ENCODE assay signal across 11 cellular contexts in the genomic region with DNA sequence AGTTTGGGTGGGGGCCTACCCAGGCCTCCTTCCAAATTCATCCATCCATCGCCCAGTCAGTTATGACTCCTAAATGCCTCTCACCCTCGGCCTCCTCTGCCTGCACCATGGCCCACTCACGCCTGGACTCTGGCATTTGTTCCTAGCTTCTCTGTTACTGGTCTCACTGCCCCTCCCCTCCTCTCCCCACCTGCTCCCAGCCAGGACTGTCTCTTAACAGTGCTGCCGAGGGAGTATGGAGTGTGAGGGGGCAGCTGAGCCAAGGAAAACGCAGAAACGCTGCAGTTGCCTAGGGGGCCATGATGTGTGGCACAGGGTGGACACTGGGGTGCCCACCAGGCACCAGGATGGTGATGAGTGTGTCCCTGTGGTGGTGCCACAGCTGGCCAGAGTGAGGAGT. TPM values are rescaled to one million over a fixed set of nuclear protein-coding genes. Genes with fewer than 3 reads are reported as not detected.
A peak's percentile ranks its signal among the peaks of the same experiment; 100 is the strongest.
DNase-seq lines count a peak whose midpoint lies in the region; ATAC-seq, FAIRE-seq and TF ChIP-seq lines count a peak whose summit lies in the region.
"Had no signal": no experiment of that assay in that cellular context is flagged by ENCODE, and none has a peak within 500 bp of the region (broad histone marks: within the 10 kb centered on the region; RNA-seq: fewer than 3 reads in every experiment).

No MANE protein-coding gene starts in this region.

- H3K4ac ChIP-seq in H1 (replicated peaks; ENCODE audit: insufficient read length, low read depth, low read length): peak overlapping the region; percentile 71

- H2AFZ ChIP-seq in H1 (ENCODE audit: low read length): no peak overlapping the region

- H4K8ac ChIP-seq in H1 (ENCODE audit: extremely low read depth, insufficient read depth, low read length): peak overlapping the region; percentile 75

- H3K36me3 ChIP-seq in CD8-positive, alpha-beta T cell (ENCODE audit: insufficient read depth, low read length): peaks cover 10% of the 10 kb centered on the region
- H3K36me3 ChIP-seq in NT2/D1 (ENCODE audit: insufficient read depth, insufficient read length, low read length): peaks cover 51% of the 10 kb centered on the region
- H3K36me3 ChIP-seq in H1 (ENCODE audit: control insufficient read depth in 2 of 4, insufficient read depth in 4 of 4, low read length in 3 of 4): peaks cover 0 to 29% (median 20%) of the 10 kb centered on the region in 4 experiments

- no peak for DNase-seq in CD8-positive, alpha-beta T cell
- DNase-seq in NT2/D1 (ENCODE audit: low read depth, low spot score) (no peak), H1 (ENCODE audit: low read depth in 1 of 2, low spot score in 2 of 2) (no peak), osteocyte (ENCODE audit: extremely low spot score, unreplicated experiment) (no peak), dermis blood vessel endothelial cell (no peak), AG08395 (ENCODE audit: low spot score) (no peak)
- DNase-seq: NCI-H1436 treated with DMSO at 0.1 percent for 48 hours, upper lobe of right lung had no signal

- H3K23ac ChIP-seq in H1 (ENCODE audit: insufficient read length): no peak overlapping the region

- peak overlapping the region; percentile 50; the same call in 1 of the 2 replicates for H2BK12ac ChIP-seq in H1 (ENCODE audit: low read depth, low read length)

- no peak for TF ChIP-seq CTCF in CD8-positive, alpha-beta T cell (IDR thresholded peaks at IDR 0.05)
- TF ChIP-seq CTCF in H1 (IDR thresholded peaks at IDR 0.05; ENCODE audit: control extremely low read depth in 1 of 3, insufficient read depth in 1 of 3, low read depth in 1 of 3, low read length in 3 of 3) (no peak), osteocyte (IDR thresholded peaks at IDR 0.05) (no peak)

- H3K4me3 ChIP-seq in CD8-positive, alpha-beta T cell (ENCODE audit: low read depth, low read length): no peak overlapping the region
- H3K4me3 ChIP-seq in NT2/D1 (ENCODE audit: insufficient read length, low read depth): peak overlapping the region; percentile 75
- peak overlapping the region; percentile 48 to 72 (median 60) for H3K4me3 ChIP-seq in H1 (ENCODE audit: extremely low read depth in 1 of 4, insufficient read depth in 2 of 4, low read depth in 3 of 4, low read length in 4 of 4)

- peak overlapping the region; percentile 82 to 98 for H3K4me2 ChIP-seq in H1 (ENCODE audit: insufficient read depth in 1 of 2, low read depth in 2 of 2, low read length in 2 of 2)

- FAIRE-seq in H1 (lab: Jason Lieb, UNC): no peak

- H3K18ac ChIP-seq in H1 (ENCODE audit: extremely low read depth, low read length): no peak overlapping the region

- no peak overlapping the region for H3K14ac ChIP-seq in H1 (ENCODE audit: insufficient read length)

- peaks cover 43% of the 10 kb centered on the region for H3K36me3 Mint-ChIP-seq in CD8-positive, alpha-beta T cell
- peaks cover 12% of the 10 kb centered on the region for H3K36me3 Mint-ChIP-seq in osteocyte (ENCODE audit: unreplicated experiment)

- POLR2A ChIA-PET in CD8-positive, alpha-beta T cell (lab: Charles Lee): interaction anchor here (1.9 kb wide), 1 partner anchor 27 kb away, joined by 4 read pairs; no protein-coding TSS in a partner anchor
- POLR2A ChIA-PET in H1 (lab: Charles Lee; ENCODE audit: partially characterized antibody): interaction anchor here (0.7 to 2.8 kb wide), 13 partner anchors 8 to 691 kb away, joined by 3 to 20 read pairs (median 5); a partner anchor contains a TSS

- no peak for TF ChIP-seq RAD21 in H1 (IDR thresholded peaks at IDR 0.05 in 1 of 2, conservative IDR thresholded peaks at IDR 0.05 in 1 of 2; ENCODE audit: low read depth in 2 of 2, low read length in 2 of 2)

- H2BK5ac ChIP-seq in H1 (ENCODE audit: low read depth, low read length): no peak overlapping the region; the same call in 1 of the 2 replicates

- ATAC-seq in CD8-positive, alpha-beta T cell: no peak
- ATAC-seq in HG03039 (IDR thresholded peaks at IDR 0.05; ENCODE audit: unreplicated experiment) (no peak), HG03457 (IDR thresholded peaks at IDR 0.05; ENCODE audit: unreplicated experiment) (no peak)

- H3K27ac ChIP-seq in CD8-positive, alpha-beta T cell (ENCODE audit: low read depth, low read length): no peak overlapping the region
- H3K27ac ChIP-seq in H1 (ENCODE audit: low read depth, low read length): no peak overlapping the region
- H3K27ac ChIP-seq: epithelial cell of prostate, upper lobe of right lung had no signal

- H2AK5ac ChIP-seq in H1 (ENCODE audit: low read depth, low read length): peak overlapping the region; percentile 59; the same call in 1 of the 2 replicates

- H2BK20ac ChIP-seq in H1 (ENCODE audit: low read length): no peak overlapping the region

- no peak overlapping the region for H4K5ac ChIP-seq in H1 (ENCODE audit: insufficient read length, low read depth, low read length)

- peaks cover 16% of the 10 kb centered on the region for H3K4me1 ChIP-seq in CD8-positive, alpha-beta T cell (ENCODE audit: insufficient read depth, low read length)
- peaks cover 8% of the 10 kb centered on the region for H3K4me1 ChIP-seq in NT2/D1 (ENCODE audit: insufficient read depth, insufficient read length)
- peaks cover 0 to 15% (median 8%) of the 10 kb centered on the region in 4 experiments; a peak in 6 of 7 replicates for H3K4me1 ChIP-seq in H1 (replicated peaks in 1 of 4; ENCODE audit: control insufficient read depth in 3 of 4, insufficient read depth in 4 of 4, low read length in 3 of 4)

- no peaks in the 10 kb centered on the region for H3K9me3 ChIP-seq in CD8-positive, alpha-beta T cell (ENCODE audit: low read length)
- H3K9me3 ChIP-seq in NT2/D1 (ENCODE audit: insufficient read depth, low read length) (no peaks in the 10 kb centered on the region), H1 (ENCODE audit: insufficient read depth in 2 of 2, low read depth in 1 of 2, low read length in 1 of 2) (no peaks in the 10 kb centered on the region)
- H3K9me3 ChIP-seq: upper lobe of right lung had no signal

- peak overlapping the region; percentile 89 for H3K9ac ChIP-seq in NT2/D1 (ENCODE audit: insufficient read length, low read depth)
- peak overlapping the region in 2 of 4 experiments; percentile 16 to 79; a peak in 5 of 7 replicates for H3K9ac ChIP-seq in H1 (replicated peaks in 1 of 4; ENCODE audit: extremely low read depth in 1 of 4, low read depth in 3 of 4, low read length in 3 of 4)

- no peak for TF ChIP-seq POLR2A in H1 (IDR thresholded peaks at IDR 0.05; ENCODE audit: control extremely low read depth in 1 of 2, low read depth in 2 of 2, low read length in 2 of 2)

- peak overlapping the region; percentile 29 for H3K4me3 Mint-ChIP-seq in CD8-positive, alpha-beta T cell
- peak overlapping the region; percentile 72 for H3K4me3 Mint-ChIP-seq in osteocyte (ENCODE audit: unreplicated experiment)

- intact Hi-C loops in CD8-positive, alpha-beta T cell (cut with DNase I, micrococcal nuclease): loop anchor here in 1 of 2 experiments (2.0 kb wide), 1 partner anchor 65 kb away; a partner anchor contains a TSS

- H2BK120ac ChIP-seq in H1 (replicated peaks; ENCODE audit: low read depth, low read length): no peak overlapping the region

- no peaks in the 10 kb centered on the region for H3K9me3 Mint-ChIP-seq in CD8-positive, alpha-beta T cell
- no peaks in the 10 kb centered on the region for H3K9me3 Mint-ChIP-seq in osteocyte (ENCODE audit: unreplicated experiment)

- TF ChIP-seq EP300 in H1 (IDR thresholded peaks at IDR 0.05; ENCODE audit: borderline replicate concordance in 1 of 2, low read depth in 2 of 2, low read length in 2 of 2): no peak

- no peak overlapping the region for H3K27ac Mint-ChIP-seq in CD8-positive, alpha-beta T cell
- H3K27ac Mint-ChIP-seq in osteocyte (ENCODE audit: unreplicated experiment): peak overlapping the region; percentile 56

- H3K23me2 ChIP-seq in H1 (ENCODE audit: low read depth, low read length): peaks cover 14% of the 10 kb centered on the region; the same call in 1 of the 2 replicates

- H3K79me1 ChIP-seq in H1 (ENCODE audit: low read depth, low read length): peaks cover 3% of the 10 kb centered on the region; the same call in 1 of the 2 replicates

- WGBS in H1 (ENCODE audit: extremely low coverage in 1 of 2, insufficient coverage in 1 of 2, insufficient read length in 1 of 2, insufficient replicate concordance in 2 of 2, low coverage in 1 of 2, low lambda C conversion rate in 2 of 2, missing lambda C conversion rate in 1 of 2), 2 experiments: 83% methylated on average over 6 of the region's 6 CpGs; no CpG with 5 or more reads in 1 of the 2 experiments

- H3K27me3 ChIP-seq in CD8-positive, alpha-beta T cell (ENCODE audit: insufficient read depth, low read length): no peaks in the 10 kb centered on the region
- H3K27me3 ChIP-seq in NT2/D1 (ENCODE audit: insufficient read depth, insufficient read length): peaks cover 7% of the 10 kb centered on the region
- no peaks in the 10 kb centered on the region for H3K27me3 ChIP-seq in H1 (replicated peaks in 1 of 4; ENCODE audit: control insufficient read depth in 3 of 4, extremely low read depth in 1 of 4, insufficient read depth in 3 of 4, low read length in 3 of 4)
- H3K27me3 ChIP-seq: upper lobe of right lung had no signal

- no peaks in the 10 kb centered on the region for H3K27me3 Mint-ChIP-seq in CD8-positive, alpha-beta T cell (ENCODE audit: low read depth)
- H3K27me3 Mint-ChIP-seq in osteocyte (ENCODE audit: unreplicated experiment): no peaks in the 10 kb centered on the region

- CTCF ChIA-PET in CD8-positive, alpha-beta T cell (lab: Charles Lee): interaction anchor here (0.6 to 12.8 kb wide), 11 partner anchors 11 to 92 kb away, joined by 3 to 160 read pairs (median 9); a partner anchor contains a TSS
- CTCF ChIA-PET in H1 (lab: Charles Lee; ENCODE audit: partially characterized antibody): interaction anchor here (0.7 to 19.2 kb wide), 25 partner anchors 11 to 315 kb away, joined by 3 to 306 read pairs (median 5); a partner anchor contains a TSS

- no peak overlapping the region for H3K56ac ChIP-seq in H1 (replicated peaks; ENCODE audit: insufficient read length, low read depth, low read length)

- H2BK15ac ChIP-seq in H1 (ENCODE audit: low read length): 0 out of 2 replicates have a peak overlapping the region, but pooled peaks have one; percentile 81

- H4K20me1 ChIP-seq in H1 (replicated peaks in 1 of 2; ENCODE audit: control insufficient read depth in 1 of 2, insufficient read depth in 2 of 2, low read length in 2 of 2): peaks cover 1 to 8% of the 10 kb centered on the region in 2 experiments

- H4K91ac ChIP-seq in H1 (replicated peaks; ENCODE audit: insufficient read length, low read length): peak overlapping the region; percentile 76

- H3K4me1 Mint-ChIP-seq in CD8-positive, alpha-beta T cell (ENCODE audit: low read depth): peaks cover 10% of the 10 kb centered on the region
- H3K4me1 Mint-ChIP-seq in osteocyte (ENCODE audit: unreplicated experiment): peaks cover 23% of the 10 kb centered on the region

- H3K79me2 ChIP-seq in H1 (ENCODE audit: control insufficient read depth in 1 of 2, insufficient read depth in 2 of 2, low read length in 2 of 2): no peaks in the 10 kb centered on the region

RNA-seq across cellular contexts. Expression of a gene that starts 3.1 kb away (rescaled TPM):
- 1 to 10 TPM; 3.9 to 4.1 TPM for total RNA-seq in CD8-positive, alpha-beta T cell
- 16.2 and 18.8 TPM in 2 replicates for total RNA-seq in H1 (2021; fragmentation: NEBNext Ultra II Directional; extraction: Animal tissue kit (Norgen Biotek cat#: 25700))
- polyA plus RNA-seq in H1 (2011; rRNA removed): 9.9 and 13.2 TPM in 2 replicates
- 15.6 TPM for polyA plus RNA-seq in H1 (2011; cell fraction: cytosol; rRNA removed)
- 70.5 TPM for polyA plus RNA-seq in H1 (2011; cell fraction: nucleus; rRNA removed)
- 21.0 to 22.6 TPM (median 21.9 TPM) in 4 replicates for polyA plus RNA-seq in H1 (2012, experiment 1 of 2)
- polyA plus RNA-seq in H1 (2012, experiment 2 of 2): 12.9 TPM
- polyA plus RNA-seq in H1 (2013, experiment 1 of 2): 12.7 TPM
- 11.1 TPM for polyA plus RNA-seq in H1 (2013, experiment 2 of 2)
- 4.5 and 7.2 TPM in 2 replicates for polyA minus RNA-seq in H1 (2011; rRNA and poly(A)+ RNA removed)
- polyA minus RNA-seq in H1 (2011; cell fraction: cytosol; rRNA and poly(A)+ RNA removed): 6.4 TPM
- polyA minus RNA-seq in H1 (2011; cell fraction: nucleus; rRNA and poly(A)+ RNA removed): 18.9 TPM
- total RNA-seq in osteocyte (12.0 and 12.8 TPM in 2 replicates), dermis blood vessel endothelial cell (6.8 and 12.4 TPM in 2 replicates)

RNA-seq across cellular contexts. Expression of a gene that starts 22.7 kb away (rescaled TPM):
- 10 to 100 TPM; 18.2 to 21.0 TPM for total RNA-seq in CD8-positive, alpha-beta T cell
- total RNA-seq in H1 (2021; fragmentation: NEBNext Ultra II Directional; extraction: Animal tissue kit (Norgen Biotek cat#: 25700)): 75.4 and 84.2 TPM in 2 replicates
- polyA plus RNA-seq in H1 (2011; rRNA removed): 74.1 and 87.2 TPM in 2 replicates
- 89.0 TPM for polyA plus RNA-seq in H1 (2011; cell fraction: cytosol; rRNA removed)
- polyA plus RNA-seq in H1 (2011; cell fraction: nucleus; rRNA removed): 152 TPM
- polyA plus RNA-seq in H1 (2012, experiment 1 of 2): 58.1 to 98.9 TPM (median 91.2 TPM) in 4 replicates
- 60.3 TPM for polyA plus RNA-seq in H1 (2012, experiment 2 of 2)
- polyA plus RNA-seq in H1 (2013, experiment 1 of 2): 30.1 TPM
- polyA plus RNA-seq in H1 (2013, experiment 2 of 2): 26.3 TPM
- 72.3 and 80.6 TPM in 2 replicates for polyA minus RNA-seq in H1 (2011; rRNA and poly(A)+ RNA removed)
- polyA minus RNA-seq in H1 (2011; cell fraction: cytosol; rRNA and poly(A)+ RNA removed): 47.0 TPM
- 59.5 TPM for polyA minus RNA-seq in H1 (2011; cell fraction: nucleus; rRNA and poly(A)+ RNA removed)
- total RNA-seq in osteocyte (83.0 and 83.5 TPM in 2 replicates), dermis blood vessel endothelial cell (128 and 141 TPM in 2 replicates)

RNA-seq across cellular contexts. Expression of a gene that starts 25.4 kb away (rescaled TPM):
- total RNA-seq in CD8-positive, alpha-beta T cell: 1 to 10 TPM; 5.1 to 6.0 TPM
- 16.3 and 17.0 TPM in 2 replicates for total RNA-seq in H1 (2021; fragmentation: NEBNext Ultra II Directional; extraction: Animal tissue kit (Norgen Biotek cat#: 25700))
- 16.5 and 19.6 TPM in 2 replicates for polyA plus RNA-seq in H1 (2011; rRNA removed)
- polyA plus RNA-seq in H1 (2011; cell fraction: cytosol; rRNA removed): 20.7 TPM
- polyA plus RNA-seq in H1 (2011; cell fraction: nucleus; rRNA removed): 16.6 TPM
- 10.3 to 16.5 TPM (median 13.7 TPM) in 4 replicates for polyA plus RNA-seq in H1 (2012, experiment 1 of 2)
- polyA plus RNA-seq in H1 (2012, experiment 2 of 2): 13.7 TPM
- polyA plus RNA-seq in H1 (2013, experiment 1 of 2): 14.9 TPM
- 13.1 TPM for polyA plus RNA-seq in H1 (2013, experiment 2 of 2)
- 15.6 and 17.6 TPM in 2 replicates for polyA minus RNA-seq in H1 (2011; rRNA and poly(A)+ RNA removed)
- 11.1 TPM for polyA minus RNA-seq in H1 (2011; cell fraction: cytosol; rRNA and poly(A)+ RNA removed)
- polyA minus RNA-seq in H1 (2011; cell fraction: nucleus; rRNA and poly(A)+ RNA removed): 17.6 TPM
- 9.5 and 11.4 TPM in 2 replicates for total RNA-seq in osteocyte
- 16.3 and 16.7 TPM in 2 replicates for total RNA-seq in dermis blood vessel endothelial cell

RNA-seq across cellular contexts. Expression of a gene that starts 36.5 kb away (rescaled TPM):
- total RNA-seq in CD8-positive, alpha-beta T cell: 10 to 100 TPM; 24.6 to 31.3 TPM
- total RNA-seq in H1 (2021; fragmentation: NEBNext Ultra II Directional; extraction: Animal tissue kit (Norgen Biotek cat#: 25700)): 90.7 and 91.4 TPM in 2 replicates
- polyA plus RNA-seq in H1 (2011; rRNA removed): 158 and 181 TPM in 2 replicates
- 151 TPM for polyA plus RNA-seq in H1 (2011; cell fraction: cytosol; rRNA removed)
- 256 TPM for polyA plus RNA-seq in H1 (2011; cell fraction: nucleus; rRNA removed)
- 99.2 to 109 TPM (median 102 TPM) in 4 replicates for polyA plus RNA-seq in H1 (2012, experiment 1 of 2)
- polyA plus RNA-seq in H1 (2012, experiment 2 of 2): 15.6 TPM
- polyA plus RNA-seq in H1 (2013, experiment 1 of 2): 94.1 TPM
- 99.7 TPM for polyA plus RNA-seq in H1 (2013, experiment 2 of 2)
- polyA minus RNA-seq in H1 (2011; rRNA and poly(A)+ RNA removed): 144 and 181 TPM in 2 replicates
- 73.8 TPM for polyA minus RNA-seq in H1 (2011; cell fraction: cytosol; rRNA and poly(A)+ RNA removed)
- 104 TPM for polyA minus RNA-seq in H1 (2011; cell fraction: nucleus; rRNA and poly(A)+ RNA removed)
- total RNA-seq in osteocyte: 33.9 and 46.4 TPM in 2 replicates
- 83.0 and 274 TPM in 2 replicates for total RNA-seq in dermis blood vessel endothelial cell

RNA-seq across cellular contexts. Expression of a gene that starts 54.7 kb away (rescaled TPM):
- total RNA-seq in CD8-positive, alpha-beta T cell: 100 to 1,000 TPM; 162 to 172 TPM
- total RNA-seq in H1 (2021; fragmentation: NEBNext Ultra II Directional; extraction: Animal tissue kit (Norgen Biotek cat#: 25700)): 21.9 and 23.1 TPM in 2 replicates
- 29.7 and 35.9 TPM in 2 replicates for polyA plus RNA-seq in H1 (2011; rRNA removed)
- polyA plus RNA-seq in H1 (2011; cell fraction: cytosol; rRNA removed): 24.6 TPM
- polyA plus RNA-seq in H1 (2011; cell fraction: nucleus; rRNA removed): 210 TPM
- 16.3 to 19.6 TPM (median 18.4 TPM) in 4 replicates for polyA plus RNA-seq in H1 (2012, experiment 1 of 2)
- polyA plus RNA-seq in H1 (2012, experiment 2 of 2): 4.7 TPM
- 18.5 TPM for polyA plus RNA-seq in H1 (2013, experiment 1 of 2)
- polyA plus RNA-seq in H1 (2013, experiment 2 of 2): 14.0 TPM
- polyA minus RNA-seq in H1 (2011; rRNA and poly(A)+ RNA removed): 20.9 and 24.9 TPM in 2 replicates
- 9.3 TPM for polyA minus RNA-seq in H1 (2011; cell fraction: cytosol; rRNA and poly(A)+ RNA removed)
- 32.5 TPM for polyA minus RNA-seq in H1 (2011; cell fraction: nucleus; rRNA and poly(A)+ RNA removed)
- total RNA-seq in osteocyte: 65.2 and 70.0 TPM in 2 replicates
- total RNA-seq in dermis blood vessel endothelial cell: 23.1 and 38.7 TPM in 2 replicates
